Comparison of ENCODE assay signal across 22 cellular contexts in the genomic region with DNA sequence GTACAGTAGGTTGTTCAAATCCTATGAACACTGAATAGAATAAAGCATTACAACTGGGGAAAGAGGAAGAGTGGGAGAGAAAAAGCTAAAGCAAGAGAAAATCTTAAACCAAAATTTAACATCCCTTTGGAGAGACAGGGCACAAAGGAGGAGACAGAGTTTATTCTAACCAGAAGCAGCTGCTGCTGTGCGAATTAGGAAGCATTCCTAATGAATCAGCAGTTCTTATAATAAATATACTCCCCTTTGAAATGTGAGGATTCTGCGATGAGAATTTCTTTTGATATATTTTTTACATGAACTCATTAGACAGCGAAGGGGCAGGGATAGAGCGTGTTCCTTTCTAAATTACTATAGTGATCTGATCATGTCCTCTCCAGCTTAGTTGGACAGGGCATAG.
DNase-seq lines count a peak whose midpoint lies in the region; ATAC-seq, FAIRE-seq and TF ChIP-seq lines count a peak whose summit lies in the region.
"Had no signal": no experiment of that assay in that cellular context is flagged by ENCODE, and none has a peak within 500 bp of the region (broad histone marks: within the 10 kb centered on the region; RNA-seq: fewer than 3 reads in every experiment).

No MANE protein-coding gene starts in this region.

- H3K9me3 ChIP-seq in cardiac muscle cell (ENCODE audit: low read depth) (no peaks in the 10 kb centered on the region), right cardiac atrium (ENCODE audit: control insufficient read depth, low read length) (no peaks in the 10 kb centered on the region), body of pancreas (peaks cover 0 to 5% (median 0%) of the 10 kb centered on the region in 3 donors)

- no peak for ATAC-seq in right cardiac atrium
- no peak for ATAC-seq in body of pancreas
- ATAC-seq: HepG2 had no signal

- FAIRE-seq in endometrium (lab: Jason Lieb, UNC) = peak; percentile 45
- FAIRE-seq: D721Med, HepG2, RCC 7860 had no signal

- H3K4me1 ChIP-seq in cardiac muscle cell (ENCODE audit: low read depth) (peaks cover 27% of the 10 kb centered on the region), right cardiac atrium (ENCODE audit: control insufficient read depth, insufficient read depth, low read length) (peaks cover 3% of the 10 kb centered on the region), body of pancreas (no peaks in the 10 kb centered on the region)

- TF ChIP-seq POLR2A in body of pancreas (IDR thresholded peaks at IDR 0.05) = no peak

- no peak for TF ChIP-seq CTCF in cardiac muscle cell (IDR thresholded peaks at IDR 0.05; ENCODE audit: low read depth, low read length)
- TF ChIP-seq CTCF in body of pancreas (IDR thresholded peaks at IDR 0.05) = no peak

- H3K27me3 ChIP-seq in cardiac muscle cell = no peaks in the 10 kb centered on the region
- H3K27me3 ChIP-seq in right cardiac atrium (ENCODE audit: control insufficient read depth, insufficient read depth) = no peaks in the 10 kb centered on the region
- no peaks in the 10 kb centered on the region for H3K27me3 ChIP-seq in body of pancreas
- H3K27me3 ChIP-seq: SJCRH30 had no signal

- H3K36me3 ChIP-seq in cardiac muscle cell = no peaks in the 10 kb centered on the region
- H3K36me3 ChIP-seq in body of pancreas (replicated peaks in 1 of 2; ENCODE audit: insufficient read depth in 1 of 2, low read depth in 2 of 2) = no peaks in the 10 kb centered on the region
- H3K36me3 ChIP-seq: SJCRH30 had no signal

- DNase-seq in cardiac muscle cell (ENCODE audit: low read depth in 1 of 2, low spot score in 1 of 2) (no peak), right cardiac atrium (no peak), iris pigment epithelial cell (ENCODE audit: low read depth) (peak; percentile 20), SW480 (ENCODE audit: low spot score) (no peak), iPS-NIHi7 (ENCODE audit: extremely low spot score) (no peak), NCI-H128 (lab: John Stamatoyannopoulos, UW; ENCODE audit: unreplicated experiment) (no peak), body of pancreas (no peak)
- DNase-seq: ACHN, H9, KG1, NCI-H1105 treated with DMSO at 0.1 percent for 48 hours, NCI-H1694, NCI-H2081 treated with DMSO at 0.1 percent for 48 hours, NCI-H446, NCI-H526 had no signal

- WGBS in right cardiac atrium = 91% methylated on average over 4 of the region's 4 CpGs
- 91 to 92% methylated on average over 4 of the region's 4 CpGs for WGBS in body of pancreas, 2 donors

- intact Hi-C loops in right cardiac atrium (cut with DNase I) = no loop called here
- intact Hi-C loops in body of pancreas (cut with DNase I) = no loop called here

- H3K4me3 ChIP-seq in cardiac muscle cell (no peak overlapping the region), right cardiac atrium (ENCODE audit: low read length) (no peak overlapping the region), body of pancreas (no peak overlapping the region)
- H3K4me3 ChIP-seq: SJCRH30 had no signal

- H3K27ac ChIP-seq in cardiac muscle cell (peak overlapping the region; percentile 22), right cardiac atrium (ENCODE audit: low read length) (no peak overlapping the region), body of pancreas (no peak overlapping the region)
- H3K27ac ChIP-seq: 22Rv1, HL-60, SJCRH30 had no signal
